16 cellular contexts compared by ENCODE assay signal in the genomic region with DNA sequence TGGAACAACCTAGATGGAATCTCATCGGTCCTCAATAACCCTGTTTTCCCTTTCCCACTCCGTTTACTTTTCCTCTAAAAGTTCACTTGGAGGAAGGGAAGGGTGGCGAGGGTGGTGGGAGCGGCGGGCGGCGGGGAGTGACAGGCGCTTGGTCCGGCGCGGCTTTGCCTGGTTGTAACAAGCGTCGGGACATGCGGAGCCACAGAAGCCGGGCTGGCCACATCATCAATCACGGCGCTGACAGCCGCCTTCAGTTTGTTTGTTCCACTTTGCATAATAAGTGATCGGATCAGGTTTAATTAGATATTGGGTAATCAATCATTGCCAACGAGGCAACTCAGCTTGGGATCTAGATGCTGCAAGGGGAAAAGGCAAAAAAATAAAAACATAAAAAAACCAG.
"Had no signal": no experiment of that assay in that cellular context is flagged by ENCODE, and none has a peak within 500 bp of the region (broad histone marks: within the 10 kb centered on the region; RNA-seq: fewer than 3 reads in every experiment).

No MANE protein-coding gene starts in this region.

- H3K4me3 Mint-ChIP-seq: naive thymus-derived CD8-positive, alpha-beta T cell had no signal

- H3K27me3 ChIP-seq: ovary, transverse colon had no signal

- H3K36me3 Mint-ChIP-seq: naive thymus-derived CD8-positive, alpha-beta T cell had no signal

- H3K36me3 ChIP-seq: heart left ventricle, ovary, stomach, thoracic aorta, transverse colon had no signal

- H3K4me3 ChIP-seq: dorsolateral prefrontal cortex, heart left ventricle, mucosa of descending colon, ovary, skin epidermis, stomach, thoracic aorta, transverse colon had no signal

- H3K27ac ChIP-seq: dorsolateral prefrontal cortex, heart left ventricle, ovary, skin epidermis, stomach, thoracic aorta, transverse colon had no signal

- H3K4me1 ChIP-seq: heart left ventricle, stomach, transverse colon had no signal

- H3K9me3 Mint-ChIP-seq: naive thymus-derived CD8-positive, alpha-beta T cell had no signal

- H3K27ac Mint-ChIP-seq: naive thymus-derived CD8-positive, alpha-beta T cell had no signal

- H3K4me1 Mint-ChIP-seq: naive thymus-derived CD8-positive, alpha-beta T cell had no signal

- H3K9me3 ChIP-seq: heart left ventricle, mucosa of descending colon, ovary, stomach, thoracic aorta, transverse colon had no signal

- DNase-seq: cortex of kidney; dorsolateral prefrontal cortex; effector CD8-positive, alpha-beta T cell; heart left ventricle; hippocampal formation; left colon; mucosa of descending colon; naive thymus-derived CD8-positive, alpha-beta T cell; nucleus accumbens; ovary; stimulated activated naive CD4-positive, alpha-beta T cell; stomach; substantia nigra; transverse colon had no signal
